ENCODE assay signal across 27 cellular contexts in genomic region chr2:72810165-72810564, GRCh38.
"Had no signal": no experiment of that assay in that cellular context is flagged by ENCODE, and none has a peak within 500 bp of the region (broad histone marks: within the 10 kb centered on the region; RNA-seq: fewer than 3 reads in every experiment).

No MANE protein-coding gene starts in this region.

- H3K27ac Mint-ChIP-seq: dendritic cell treated with granulocyte-macrophage colony-stimulating factor and Interleukin-4, amounts not matched to agents 40 ng/mL and 50 ng/mL, for 4 days; effector memory CD8-positive, alpha-beta T cell; endodermal cell had no signal

- H3K4me3 Mint-ChIP-seq: dendritic cell treated with granulocyte-macrophage colony-stimulating factor and Interleukin-4, amounts not matched to agents 40 ng/mL and 50 ng/mL, for 4 days; effector memory CD8-positive, alpha-beta T cell; endodermal cell had no signal

- ATAC-seq: effector memory CD8-positive, alpha-beta T cell; esophagus mucosa; foreskin keratinocyte; gastrocnemius medialis; gastroesophageal sphincter; heart right ventricle had no signal

- H3K9me3 ChIP-seq: colonic mucosa, gastrocnemius medialis had no signal

- H3K27ac ChIP-seq: colonic mucosa, coronary artery, epithelial cell of prostate, esophagus muscularis mucosa, esophagus squamous epithelium, foreskin keratinocyte, gastrocnemius medialis, gastroesophageal sphincter, heart left ventricle, heart right ventricle had no signal

- H3K36me3 ChIP-seq: colonic mucosa, esophagus muscularis mucosa, esophagus squamous epithelium, gastrocnemius medialis, gastroesophageal sphincter had no signal

- FAIRE-seq: colon, endothelial cell of umbilical vein had no signal

- DNase-seq: colonic mucosa; cortex of kidney; dermis blood vessel endothelial cell; dorsolateral prefrontal cortex; effector CD4-positive, alpha-beta T cell; effector CD8-positive, alpha-beta T cell; effector memory CD4-positive, alpha-beta T cell; effector memory CD8-positive, alpha-beta T cell; endodermal cell; erythroblast; esophagus squamous epithelium; foreskin fibroblast; foreskin keratinocyte; foreskin melanocyte; gastrocnemius medialis; glutamatergic neuron; head of caudate nucleus; heart left ventricle; heart right ventricle had no signal

- H3K27me3 ChIP-seq: colonic mucosa, dorsolateral prefrontal cortex, esophagus muscularis mucosa, esophagus squamous epithelium, foreskin keratinocyte, gastrocnemius medialis, gastroesophageal sphincter, heart left ventricle, heart right ventricle had no signal

- H3K4me1 ChIP-seq: colonic mucosa, esophagus muscularis mucosa, gastroesophageal sphincter had no signal

- H3K4me1 Mint-ChIP-seq: endodermal cell had no signal

- H3K27me3 Mint-ChIP-seq: effector memory CD8-positive, alpha-beta T cell had no signal

- H3K4me3 ChIP-seq: colonic mucosa, coronary artery, dorsolateral prefrontal cortex, esophagus muscularis mucosa, esophagus squamous epithelium, gastrocnemius medialis, gastroesophageal sphincter, heart left ventricle, heart right ventricle had no signal
